ENCODE assay signal across 9 cellular contexts in the genomic region with DNA sequence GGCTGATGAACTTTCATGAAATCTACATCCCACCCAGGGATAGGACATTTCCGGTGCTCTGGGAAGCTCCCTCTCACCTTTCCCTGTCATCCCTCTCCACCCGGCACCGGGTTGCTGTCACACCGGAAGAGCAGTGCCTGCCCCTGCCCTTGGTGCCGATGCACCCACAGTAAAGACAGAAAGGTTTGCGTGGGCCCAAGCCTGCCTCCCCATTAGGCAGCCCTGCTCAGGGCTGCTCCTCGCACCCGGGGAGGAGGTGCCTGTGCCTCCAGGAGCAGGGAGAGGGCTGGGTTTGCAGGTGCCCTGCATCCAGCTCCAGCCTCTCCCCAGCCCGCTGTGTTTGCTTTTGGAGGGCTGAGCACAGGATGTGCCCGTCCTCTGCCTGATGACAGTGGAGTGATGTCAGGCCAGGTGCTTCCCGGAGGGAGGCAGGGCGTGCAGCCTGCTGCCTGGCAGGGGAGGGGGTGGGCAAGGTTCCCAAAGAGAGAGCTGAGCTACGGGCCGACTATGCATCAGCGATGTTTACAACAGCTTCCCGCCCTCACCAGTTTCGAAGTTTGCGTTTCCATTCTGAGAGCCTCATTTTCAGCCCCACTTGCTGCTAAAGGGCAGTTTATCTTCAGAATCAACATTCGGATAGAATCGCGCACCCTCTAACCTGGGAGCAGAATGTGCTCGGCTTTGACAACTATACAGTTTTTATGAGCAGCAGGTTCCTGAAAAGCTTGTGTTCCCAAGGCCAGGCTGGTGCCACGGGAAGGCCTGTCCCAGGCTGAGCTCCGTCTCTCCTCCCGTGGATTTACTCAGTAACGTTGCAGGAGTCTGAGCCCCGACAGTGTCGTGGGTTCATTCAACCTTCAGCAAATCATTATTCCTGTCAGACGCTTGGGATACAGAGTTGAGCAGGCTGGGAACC.
DNase-seq lines count a peak whose midpoint lies in the region; ATAC-seq lines count a peak whose summit lies in the region.
"Had no signal": no experiment of that assay in that cellular context is flagged by ENCODE, and none has a peak within 500 bp of the region (broad histone marks: within the 10 kb centered on the region; RNA-seq: fewer than 3 reads in every experiment).

No MANE protein-coding gene starts in this region.

- H3K36me3 Mint-ChIP-seq in T-helper 17 cell (ENCODE audit: low read depth), result no peaks in the 10 kb centered on the region

- no peaks in the 10 kb centered on the region for H3K9me3 ChIP-seq in T-helper 17 cell (ENCODE audit: control insufficient read depth, low read length, poor library complexity, severe bottlenecking)

- peak; percentile 90 for ATAC-seq in T-helper 17 cell
- ATAC-seq in GM19395 (IDR thresholded peaks at IDR 0.05; ENCODE audit: unreplicated experiment), result no peak
- ATAC-seq in GM19023 (IDR thresholded peaks at IDR 0.05; ENCODE audit: unreplicated experiment), result no peak
- no peak for ATAC-seq in HG03097 (IDR thresholded peaks at IDR 0.05; ENCODE audit: low FRiP score, unreplicated experiment)

- peak overlapping the region; percentile 77 for H3K27ac Mint-ChIP-seq in T-helper 17 cell

- H3K4me1 Mint-ChIP-seq in T-helper 17 cell, result peaks cover 24% of the 10 kb centered on the region

- peak overlapping the region; percentile 61 for H3K4me3 Mint-ChIP-seq in T-helper 17 cell

- H3K27me3 Mint-ChIP-seq in T-helper 17 cell, result no peaks in the 10 kb centered on the region

- DNase-seq in NCI-H1092 (lab: John Stamatoyannopoulos, UW) (peak; percentile 76), T-helper 17 cell (peak in 1 of 3 donors; percentile 14), NCI-H226 (no peak)
- DNase-seq in effector CD4-positive, alpha-beta T cell, result peak; percentile 20
- peak; percentile 37 to 56 for DNase-seq in stimulated activated CD4-positive, alpha-beta T cell treated with anti-CD3 and anti-CD28 coated beads, Interleukin-2, amount 100 ng/mL, for 24 hours
- DNase-seq: Right ventricle myocardium superior had no signal
